Comparison of ENCODE assay signal across 1 cellular context in the genomic region with DNA sequence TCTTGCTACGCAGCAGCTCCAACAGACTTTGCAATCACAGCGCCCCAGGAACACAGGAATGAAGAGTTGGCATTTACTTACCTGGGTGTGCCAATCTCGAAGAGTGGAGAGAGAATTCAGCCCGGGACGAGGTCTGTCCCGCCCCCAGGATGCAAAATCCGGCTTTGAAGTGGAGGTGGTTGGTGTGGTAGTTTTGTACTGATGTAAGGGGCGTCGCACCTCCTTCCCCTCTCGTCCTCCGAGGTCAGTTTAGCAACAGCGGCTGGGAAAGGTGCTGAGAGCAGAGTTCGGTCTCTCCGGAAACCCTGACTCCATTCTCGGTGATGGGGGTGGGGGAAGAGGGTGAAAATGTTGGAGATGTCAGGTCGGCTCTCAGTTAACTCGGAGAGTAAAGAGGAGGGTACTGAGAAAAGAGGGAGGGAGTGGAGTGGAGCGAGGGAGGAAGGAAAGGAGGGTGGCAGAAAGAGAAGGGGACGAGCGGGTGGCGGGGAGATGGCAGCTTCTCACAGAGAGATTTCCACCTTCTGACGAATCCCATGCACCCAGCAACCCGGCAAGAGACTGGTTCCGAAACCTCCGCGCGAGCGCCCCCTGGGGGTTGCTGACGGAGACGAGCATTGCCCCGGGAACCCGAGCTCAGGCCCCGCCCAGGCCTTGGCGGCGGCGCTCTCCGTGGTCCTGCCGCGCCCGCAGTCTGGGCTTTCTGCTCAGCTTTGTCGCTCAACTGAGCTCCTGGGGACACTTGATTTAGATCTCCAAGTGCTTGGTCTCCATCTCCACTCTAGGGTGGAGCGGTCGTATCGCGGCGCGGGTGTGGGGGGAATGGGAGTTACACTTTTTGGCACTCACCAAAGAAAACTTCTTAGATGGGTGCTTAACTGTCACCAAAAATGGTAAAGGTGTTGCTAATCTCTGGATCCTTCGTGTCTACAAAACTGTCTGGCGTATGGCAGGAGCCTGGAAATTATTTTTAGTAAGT.
TF ChIP-seq lines count a peak whose summit lies in the region.

A gene (minus strand): TSS at position 529 of the 979 bp plus-strand sequence.

TF ChIP-seq in K562, 482 proteins besides CTCF, POLR2A, EP300 and RAD21 (continued from another document):
- TF ChIP-seq, protein P1, sequence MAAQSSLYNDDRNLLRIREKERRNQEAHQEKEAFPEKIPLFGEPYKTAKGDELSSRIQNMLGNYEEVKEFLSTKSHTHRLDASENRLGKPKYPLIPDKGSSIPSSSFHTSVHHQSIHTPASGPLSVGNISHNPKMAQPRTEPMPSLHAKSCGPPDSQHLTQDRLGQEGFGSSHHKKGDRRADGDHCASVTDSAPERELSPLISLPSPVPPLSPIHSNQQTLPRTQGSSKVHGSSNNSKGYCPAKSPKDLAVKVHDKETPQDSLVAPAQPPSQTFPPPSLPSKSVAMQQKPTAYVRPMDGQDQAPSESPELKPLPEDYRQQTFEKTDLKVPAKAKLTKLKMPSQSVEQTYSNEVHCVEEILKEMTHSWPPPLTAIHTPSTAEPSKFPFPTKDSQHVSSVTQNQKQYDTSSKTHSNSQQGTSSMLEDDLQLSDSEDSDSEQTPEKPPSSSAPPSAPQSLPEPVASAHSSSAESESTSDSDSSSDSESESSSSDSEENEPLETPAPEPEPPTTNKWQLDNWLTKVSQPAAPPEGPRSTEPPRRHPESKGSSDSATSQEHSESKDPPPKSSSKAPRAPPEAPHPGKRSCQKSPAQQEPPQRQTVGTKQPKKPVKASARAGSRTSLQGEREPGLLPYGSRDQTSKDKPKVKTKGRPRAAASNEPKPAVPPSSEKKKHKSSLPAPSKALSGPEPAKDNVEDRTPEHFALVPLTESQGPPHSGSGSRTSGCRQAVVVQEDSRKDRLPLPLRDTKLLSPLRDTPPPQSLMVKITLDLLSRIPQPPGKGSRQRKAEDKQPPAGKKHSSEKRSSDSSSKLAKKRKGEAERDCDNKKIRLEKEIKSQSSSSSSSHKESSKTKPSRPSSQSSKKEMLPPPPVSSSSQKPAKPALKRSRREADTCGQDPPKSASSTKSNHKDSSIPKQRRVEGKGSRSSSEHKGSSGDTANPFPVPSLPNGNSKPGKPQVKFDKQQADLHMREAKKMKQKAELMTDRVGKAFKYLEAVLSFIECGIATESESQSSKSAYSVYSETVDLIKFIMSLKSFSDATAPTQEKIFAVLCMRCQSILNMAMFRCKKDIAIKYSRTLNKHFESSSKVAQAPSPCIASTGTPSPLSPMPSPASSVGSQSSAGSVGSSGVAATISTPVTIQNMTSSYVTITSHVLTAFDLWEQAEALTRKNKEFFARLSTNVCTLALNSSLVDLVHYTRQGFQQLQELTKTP (IDR thresholded peaks at IDR 0.05; ENCODE audit: low read depth in 1 of 2, partially characterized antibody in 2 of 2) = peak in 1 of 2 experiments; percentile 82
- TF ChIP-seq CREM (IDR thresholded peaks at IDR 0.05; ENCODE audit: low read depth) = peak; percentile 73; the same call in 1 of the 2 replicates
- TF ChIP-seq, protein P2, sequence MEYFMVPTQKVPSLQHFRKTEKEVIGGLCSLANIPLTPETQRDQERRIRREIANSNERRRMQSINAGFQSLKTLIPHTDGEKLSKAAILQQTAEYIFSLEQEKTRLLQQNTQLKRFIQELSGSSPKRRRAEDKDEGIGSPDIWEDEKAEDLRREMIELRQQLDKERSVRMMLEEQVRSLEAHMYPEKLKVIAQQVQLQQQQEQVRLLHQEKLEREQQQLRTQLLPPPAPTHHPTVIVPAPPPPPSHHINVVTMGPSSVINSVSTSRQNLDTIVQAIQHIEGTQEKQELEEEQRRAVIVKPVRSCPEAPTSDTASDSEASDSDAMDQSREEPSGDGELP (CRISPR knock-in tag; IDR thresholded peaks at IDR 0.05; ENCODE audit: borderline replicate concordance) = peak; percentile 79; the same call in 1 of the 2 replicates
